In the genomic region with DNA sequence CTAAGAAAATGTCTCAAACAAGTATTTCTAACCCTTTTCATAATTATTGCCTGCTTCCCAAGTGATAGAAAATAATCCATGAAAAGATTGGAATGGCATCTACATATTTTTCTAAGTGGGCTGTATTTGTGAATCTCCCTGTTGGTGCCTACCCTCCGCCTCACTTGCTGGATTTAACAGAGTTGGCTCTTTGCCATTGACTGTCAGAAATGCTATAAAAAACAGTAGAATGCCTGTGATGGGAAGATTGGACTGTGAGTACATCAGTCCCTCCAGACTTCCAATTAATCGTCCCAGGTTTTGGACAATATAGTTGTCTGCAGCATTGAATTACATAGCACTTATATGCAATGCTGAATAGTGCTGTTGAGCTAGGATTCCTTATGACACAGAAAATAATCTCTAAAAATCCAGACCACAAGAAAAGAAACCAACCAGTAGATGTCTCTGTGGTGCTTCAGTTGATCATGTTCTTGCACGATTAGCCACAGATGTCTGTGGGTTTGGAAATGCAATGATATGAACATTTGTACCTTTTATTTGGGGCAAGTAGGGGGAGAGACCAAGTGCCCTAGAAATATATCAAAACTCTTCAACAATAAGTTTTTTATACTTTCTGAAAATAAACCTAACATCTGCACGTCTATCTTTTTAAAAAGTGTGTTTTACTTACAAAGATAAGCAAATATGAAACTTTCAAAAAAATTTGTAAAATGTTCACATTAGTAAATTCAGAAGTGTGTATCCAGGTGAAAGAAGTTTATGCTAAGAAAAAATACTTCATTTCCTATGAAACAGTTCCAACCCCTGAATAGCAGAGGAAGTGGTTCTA, we compare ENCODE assay signal across 8 cellular contexts.
DNase-seq lines count a peak whose midpoint lies in the region; ATAC-seq, FAIRE-seq and TF ChIP-seq lines count a peak whose summit lies in the region.

No MANE protein-coding gene starts in this region.

- peak; percentile 93 for FAIRE-seq in astrocyte (lab: Jason Lieb, UNC)

- H3K27ac ChIP-seq in DND-41 (ENCODE audit: low read length), result no peak overlapping the region
- H3K27ac ChIP-seq in astrocyte (ENCODE audit: low read depth, low read length), result no peak overlapping the region
- H3K27ac ChIP-seq in CD8-positive, alpha-beta T cell (ENCODE audit: low read depth, low read length), result no peak overlapping the region

- H3K4me3 ChIP-seq in DND-41 (ENCODE audit: low read depth in 1 of 2, low read length in 2 of 2) (no peak overlapping the region), H7 (ENCODE audit: insufficient read depth, low read depth, low read length) (no peak overlapping the region), astrocyte (ENCODE audit: insufficient read depth, low read depth, low read length) (no peak overlapping the region)
- H3K4me3 ChIP-seq in CD8-positive, alpha-beta T cell (ENCODE audit: low read depth, low read length), result no peak overlapping the region

- H3K27ac Mint-ChIP-seq in astrocyte (ENCODE audit: unreplicated experiment) (no peak overlapping the region), type B pancreatic cell (no peak overlapping the region)
- H3K27ac Mint-ChIP-seq in CD8-positive, alpha-beta T cell, result no peak overlapping the region

- H3K9me3 ChIP-seq in DND-41 (ENCODE audit: insufficient read depth, low read length, severe bottlenecking), result no peaks in the 10 kb centered on the region
- no peaks in the 10 kb centered on the region for H3K9me3 ChIP-seq in astrocyte (ENCODE audit: insufficient read depth, low read depth, low read length)
- H3K9me3 ChIP-seq in CD8-positive, alpha-beta T cell (ENCODE audit: low read length), result no peaks in the 10 kb centered on the region

- no peak overlapping the region for H2AFZ ChIP-seq in DND-41 (ENCODE audit: low read depth, low read length)
- H2AFZ ChIP-seq in astrocyte (ENCODE audit: low read depth, low read length), result no peak overlapping the region

- CTCF ChIA-PET in CD8-positive, alpha-beta T cell (lab: Charles Lee), result interaction anchor here (1.5 to 3.1 kb wide), 2 partner anchors 8 to 304 kb away, joined by 5 to 9 read pairs; no protein-coding TSS in a partner anchor

- H3K4me3 Mint-ChIP-seq in astrocyte (ENCODE audit: unreplicated experiment) (no peak overlapping the region), type B pancreatic cell (no peak overlapping the region)
- no peak overlapping the region for H3K4me3 Mint-ChIP-seq in CD8-positive, alpha-beta T cell

- H3K36me3 ChIP-seq in DND-41 (ENCODE audit: insufficient read depth, low read length) (no peaks in the 10 kb centered on the region), H7 (replicated peaks; ENCODE audit: control insufficient read depth, insufficient read depth, low read length) (no peaks in the 10 kb centered on the region), astrocyte (ENCODE audit: insufficient read depth, low read length) (no peaks in the 10 kb centered on the region)
- H3K36me3 ChIP-seq in CD8-positive, alpha-beta T cell (ENCODE audit: insufficient read depth, low read length), result no peaks in the 10 kb centered on the region

- H4K20me1 ChIP-seq in DND-41 (ENCODE audit: insufficient read depth, low read length) (no peaks in the 10 kb centered on the region), astrocyte (ENCODE audit: insufficient read depth, low read length) (no peaks in the 10 kb centered on the region)

- H3K79me2 ChIP-seq in DND-41 (ENCODE audit: insufficient read depth, low read length), result no peaks in the 10 kb centered on the region
- no peaks in the 10 kb centered on the region for H3K79me2 ChIP-seq in astrocyte (ENCODE audit: insufficient read depth, low read length)

- no peaks in the 10 kb centered on the region for H3K36me3 Mint-ChIP-seq in astrocyte (ENCODE audit: low read depth, unreplicated experiment)
- no peaks in the 10 kb centered on the region for H3K36me3 Mint-ChIP-seq in type B pancreatic cell
- no peaks in the 10 kb centered on the region for H3K36me3 Mint-ChIP-seq in CD8-positive, alpha-beta T cell

- H3K9me3 Mint-ChIP-seq in astrocyte (ENCODE audit: unreplicated experiment) (no peaks in the 10 kb centered on the region), type B pancreatic cell (no peaks in the 10 kb centered on the region)
- no peaks in the 10 kb centered on the region for H3K9me3 Mint-ChIP-seq in CD8-positive, alpha-beta T cell

- H3K4me1 Mint-ChIP-seq in astrocyte (ENCODE audit: low read depth, unreplicated experiment) (peaks cover 7% of the 10 kb centered on the region), type B pancreatic cell (ENCODE audit: unreplicated experiment) (peaks cover 14% of the 10 kb centered on the region)
- H3K4me1 Mint-ChIP-seq in CD8-positive, alpha-beta T cell (ENCODE audit: low read depth), result no peaks in the 10 kb centered on the region

- no peaks in the 10 kb centered on the region for H3K27me3 Mint-ChIP-seq in astrocyte (ENCODE audit: low read depth, unreplicated experiment)
- no peaks in the 10 kb centered on the region for H3K27me3 Mint-ChIP-seq in type B pancreatic cell
- peaks cover 2% of the 10 kb centered on the region for H3K27me3 Mint-ChIP-seq in CD8-positive, alpha-beta T cell (ENCODE audit: low read depth)

- 0 out of 2 replicates have a peak, but pooled peaks cover 4% of the 10 kb centered on the region for H3K4me1 ChIP-seq in DND-41 (ENCODE audit: insufficient read depth, low read length)
- H3K4me1 ChIP-seq in astrocyte (ENCODE audit: insufficient read depth, low read length), result no peaks in the 10 kb centered on the region
- H3K4me1 ChIP-seq in CD8-positive, alpha-beta T cell (ENCODE audit: insufficient read depth, low read length), result no peaks in the 10 kb centered on the region

- H3K4me2 ChIP-seq in DND-41 (ENCODE audit: insufficient read depth, low read length) (no peak overlapping the region), astrocyte (ENCODE audit: low read length) (no peak overlapping the region)

- intact Hi-C loops in CD8-positive, alpha-beta T cell (cut with DNase I, micrococcal nuclease), result loop anchor here in 1 of 2 experiments (2.0 kb wide), 2 partner anchors 235 to 303 kb away; no protein-coding TSS in a partner anchor

- POLR2A ChIA-PET in CD8-positive, alpha-beta T cell (lab: Charles Lee), result no interaction called here

- H3K27me3 ChIP-seq in DND-41 (ENCODE audit: insufficient read depth, low read length, poor library complexity) (no peaks in the 10 kb centered on the region), H7 (ENCODE audit: control insufficient read depth, insufficient read depth, low read length) (no peaks in the 10 kb centered on the region), astrocyte (ENCODE audit: insufficient read depth, low read length) (no peaks in the 10 kb centered on the region)
- no peaks in the 10 kb centered on the region for H3K27me3 ChIP-seq in CD8-positive, alpha-beta T cell (ENCODE audit: insufficient read depth, low read length)

- ATAC-seq in DND-41 (ENCODE audit: insufficient read depth, low read depth) (peak; percentile 67; the same call in 2 of the 3 replicates), GM19455 (IDR thresholded peaks at IDR 0.05; ENCODE audit: unreplicated experiment) (no peak)
- no peak for ATAC-seq in CD8-positive, alpha-beta T cell

- TF ChIP-seq CTCF in DND-41 (IDR thresholded peaks at IDR 0.05; ENCODE audit: borderline replicate concordance, extremely low read depth, low read length, poor library complexity, severe bottlenecking) (peak; percentile 68), astrocyte (IDR thresholded peaks at IDR 0.05; ENCODE audit: insufficient read depth, low read depth, low read length) (peak; percentile 60), type B pancreatic cell (conservative IDR thresholded peaks at IDR 0.05) (peak; percentile 75)
- TF ChIP-seq CTCF in CD8-positive, alpha-beta T cell (IDR thresholded peaks at IDR 0.05), result no peak

- DNase-seq in DND-41, result no peak
- peak; percentile 29 for DNase-seq in H7
- peak; percentile 61 for DNase-seq in NCI-H2171 treated with DMSO at 0.1 percent for 48 hours (lab: John Stamatoyannopoulos, UW)
- peak; percentile 77 for DNase-seq in astrocyte (ENCODE audit: low read depth)
- peak; percentile 85 for DNase-seq in inferior parietal cortex (ENCODE audit: extremely low spot score)
- no peak for DNase-seq in type B pancreatic cell (ENCODE audit: extremely low spot score, unreplicated experiment)
- no peak for DNase-seq in CD8-positive, alpha-beta T cell

- no peak overlapping the region for H3K9ac ChIP-seq in DND-41 (ENCODE audit: low read depth, low read length)
- no peak overlapping the region for H3K9ac ChIP-seq in astrocyte (ENCODE audit: low read length)

Comparison
In these comparisons a context has a peak if more than half of its experiments do, and no peak if none do; other contexts are left out.
1. DNase-seq: peak in H7 (single experiment), NCI-H2171 treated with DMSO at 0.1 percent for 48 hours (single experiment), astrocyte (single experiment) and inferior parietal cortex (single experiment); none in DND-41 (single experiment), type B pancreatic cell (single experiment) and CD8-positive, alpha-beta T cell (0 of 7).